7 cellular contexts compared by ENCODE assay signal in genomic region chr17:50612281-50612680, GRCh38. TPM values are rescaled to one million over a fixed set of nuclear protein-coding genes. Genes with fewer than 3 reads are reported as not detected.
"Had no signal": no experiment of that assay in that cellular context is flagged by ENCODE, and none has a peak within 500 bp of the region (broad histone marks: within the 10 kb centered on the region; RNA-seq: fewer than 3 reads in every experiment).

No MANE protein-coding gene starts in this region.

- FAIRE-seq: HTR-8/SVneo had no signal

- H3K27ac Mint-ChIP-seq: GM23338 had no signal

- H3K9me3 ChIP-seq: HAP-1 had no signal

- H3K9me3 Mint-ChIP-seq: GM23338, IgD-negative memory B cell had no signal

- H3K36me3 Mint-ChIP-seq: IgD-negative memory B cell had no signal

- ATAC-seq: GM23338, HCT116 had no signal

- H3K4me3 ChIP-seq: GM23338, HAP-1 had no signal

- H3K4me1 ChIP-seq: HAP-1 had no signal

- H2AFZ ChIP-seq: GM23338 had no signal

- H3K4me3 Mint-ChIP-seq: GM23338, IgD-negative memory B cell had no signal

- H3K36me3 ChIP-seq: HAP-1 had no signal

- DNase-seq: H7, KG1 had no signal

- H3K4me2 ChIP-seq: GM23338 had no signal

RNA-seq across cellular contexts. Expression of gene ABCC3, which starts 22.4 kb away (rescaled TPM):
- total RNA-seq: GM23338 had no signal
- polyA plus RNA-seq: GM23338 had no signal

RNA-seq across cellular contexts. Expression of gene CACNA1G, which starts 51.8 kb away (rescaled TPM):
- polyA plus RNA-seq: IgD-negative memory B cell had no signal
